Comparison of ENCODE assay signal across 15 cellular contexts in genomic region chr10:60908896-60909295, GRCh38.
"Had no signal": no experiment of that assay in that cellular context is flagged by ENCODE, and none has a peak within 500 bp of the region (broad histone marks: within the 10 kb centered on the region; RNA-seq: fewer than 3 reads in every experiment).

No MANE protein-coding gene starts in this region.

- FAIRE-seq: colon, urothelium cell line had no signal

- H3K9me3 ChIP-seq: right lobe of liver had no signal

- H3K4me3 ChIP-seq: right lobe of liver, SK-N-MC had no signal

- H3K27ac ChIP-seq: epithelial cell of prostate, right lobe of liver, SK-N-MC, VCaP had no signal

- DNase-seq: activated CD4-positive, alpha-beta memory T cell treated with anti-CD3 and anti-CD28 coated beads, Interleukin-2, amount 10 ng/mL, durations not matched to agents 7 days and 5 days; activated gamma-delta T cell; activated naive CD8-positive, alpha-beta T cell treated with anti-CD3 and anti-CD28 coated beads for 36 hours; activated T-cell treated with anti-CD3 and anti-CD28 coated beads, Interleukin-2, amount 50 U/mL, for 48 hours; effector memory CD4-positive, alpha-beta T cell; mesendoderm; right lobe of liver; stimulated activated CD4-positive, alpha-beta T cell treated with anti-CD3 and anti-CD28 coated beads, Interleukin-12 subunit alpha, Interleukin-12 subunit beta, amount 100 ng/mL, for 4 hours; stimulated activated naive CD4-positive, alpha-beta T cell; T-helper 1 cell had no signal

- H3K27me3 ChIP-seq: right lobe of liver had no signal

- H3K36me3 ChIP-seq: right lobe of liver had no signal
